Comparison of ENCODE assay signal across 17 cellular contexts in the genomic region with DNA sequence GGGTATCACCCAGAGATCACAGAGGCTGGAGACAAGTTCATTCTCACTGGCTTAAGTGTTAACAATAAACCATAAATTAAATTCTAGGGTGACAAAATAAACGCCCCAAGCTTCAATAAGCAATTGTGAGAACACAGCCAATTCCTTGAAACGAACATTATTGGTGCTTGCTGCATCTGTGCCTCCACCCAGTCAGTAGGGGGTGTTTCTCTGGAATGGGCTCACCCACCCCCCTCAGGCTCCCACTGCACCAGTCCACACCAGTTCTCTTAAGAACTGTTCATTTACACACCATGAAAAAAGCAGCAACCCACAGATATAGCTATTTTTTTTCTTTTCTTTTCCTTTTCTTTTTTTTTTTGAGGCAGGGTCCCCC. TPM values are rescaled to one million over a fixed set of nuclear protein-coding genes. Genes with fewer than 3 reads are reported as not detected.
DNase-seq lines count a peak whose midpoint lies in the region; ATAC-seq, FAIRE-seq and TF ChIP-seq lines count a peak whose summit lies in the region.
"Had no signal": no experiment of that assay in that cellular context is flagged by ENCODE, and none has a peak within 500 bp of the region (broad histone marks: within the 10 kb centered on the region; RNA-seq: fewer than 3 reads in every experiment).

No MANE protein-coding gene starts in this region.

- H3K27me3 ChIP-seq in cardiac muscle cell = no peaks in the 10 kb centered on the region
- H3K27me3 ChIP-seq in astrocyte (ENCODE audit: insufficient read depth, low read length) = no peaks in the 10 kb centered on the region
- no peaks in the 10 kb centered on the region for H3K27me3 ChIP-seq in ovary
- H3K27me3 ChIP-seq: foreskin keratinocyte had no signal

- ATAC-seq in left cardiac atrium (no peak), GM19455 (IDR thresholded peaks at IDR 0.05; ENCODE audit: unreplicated experiment) (no peak)

- TF ChIP-seq CTCF in cardiac muscle cell (IDR thresholded peaks at IDR 0.05; ENCODE audit: low read depth, low read length) = peak; percentile 3
- TF ChIP-seq CTCF in astrocyte (IDR thresholded peaks at IDR 0.05; ENCODE audit: insufficient read depth, low read depth, low read length) = no peak
- no peak for TF ChIP-seq CTCF in glutamatergic neuron (IDR thresholded peaks at IDR 0.05; ENCODE audit: partially characterized antibody, unreplicated experiment)
- no peak for TF ChIP-seq CTCF in ovary (IDR thresholded peaks at IDR 0.05)

- peak overlapping the region; percentile 67 for H3K4me2 ChIP-seq in astrocyte (ENCODE audit: low read length)

- H3K36me3 Mint-ChIP-seq in astrocyte (ENCODE audit: low read depth, unreplicated experiment) (peaks cover 24% of the 10 kb centered on the region), glutamatergic neuron (ENCODE audit: unreplicated experiment) (peaks cover 5% of the 10 kb centered on the region)

- FAIRE-seq in astrocyte (lab: Jason Lieb, UNC) = no peak

- H3K9me3 Mint-ChIP-seq in astrocyte (ENCODE audit: unreplicated experiment) = no peaks in the 10 kb centered on the region
- peaks cover 3% of the 10 kb centered on the region for H3K9me3 Mint-ChIP-seq in glutamatergic neuron (ENCODE audit: unreplicated experiment)
- H3K9me3 Mint-ChIP-seq: T-helper 2 cell treated with Interferon-gamma antibody and Interleukin-4, amounts not matched to agents 5 μg/mL and 100 μg/mL, for 36 hours had no signal

- no peak for DNase-seq in cardiac muscle cell (ENCODE audit: low read depth in 1 of 2, low spot score in 1 of 2)
- DNase-seq in left cardiac atrium = no peak
- DNase-seq in astrocyte (ENCODE audit: low read depth) = no peak
- no peak for DNase-seq in glutamatergic neuron
- DNase-seq in ovary = no peak
- DNase-seq in activated CD4-positive, CD25-positive, alpha-beta regulatory T cell (lab: John Stamatoyannopoulos, UW) = no peak
- DNase-seq: activated CD4-positive, alpha-beta T cell treated with anti-CD3 and anti-CD28 coated beads, Interleukin-2, amount 50 U/mL, for 1 hour; activated T-cell treated with anti-CD3 and anti-CD28 coated beads, Interleukin-2, amount 50 U/mL, for 48 hours; effector CD4-positive, alpha-beta T cell; NCI-H1105 treated with DMSO at 0.1 percent for 48 hours; RPMI8226 had no signal

- peak overlapping the region; percentile 51 for H3K27ac Mint-ChIP-seq in astrocyte (ENCODE audit: unreplicated experiment)
- peak overlapping the region; percentile 69 for H3K27ac Mint-ChIP-seq in glutamatergic neuron (ENCODE audit: unreplicated experiment)
- H3K27ac Mint-ChIP-seq: stimulated activated naive CD8-positive, alpha-beta T cell treated with anti-CD3 and anti-CD28 coated beads, Interleukin-15, Interleukin-2, amounts not matched to agents 100 ng/mL and 50 ng/mL, for 24 hours; T-helper 2 cell treated with Interferon-gamma antibody and Interleukin-4, amounts not matched to agents 5 μg/mL and 100 μg/mL, for 36 hours had no signal

- H3K4me3 ChIP-seq in cardiac muscle cell (no peak overlapping the region), astrocyte (ENCODE audit: insufficient read depth, low read depth, low read length) (no peak overlapping the region), ovary (no peak overlapping the region)

- intact Hi-C loops in left cardiac atrium (cut with DNase I) (no loop called here), ovary (cut with DNase I) (no loop called here)

- peaks cover 82% of the 10 kb centered on the region for H4K20me1 ChIP-seq in astrocyte (ENCODE audit: insufficient read depth, low read length)

- H3K36me3 ChIP-seq in cardiac muscle cell (no peaks in the 10 kb centered on the region), astrocyte (ENCODE audit: insufficient read depth, low read length) (no peaks in the 10 kb centered on the region), ovary (no peaks in the 10 kb centered on the region)
- H3K36me3 ChIP-seq: neutrophil had no signal

- H3K4me3 Mint-ChIP-seq in astrocyte (ENCODE audit: unreplicated experiment) (peak overlapping the region; percentile 41), glutamatergic neuron (ENCODE audit: unreplicated experiment) (peak overlapping the region; percentile 35)
- H3K4me3 Mint-ChIP-seq: stimulated activated naive CD8-positive, alpha-beta T cell treated with anti-CD3 and anti-CD28 coated beads, Interleukin-15, Interleukin-2, amounts not matched to agents 100 ng/mL and 50 ng/mL, for 24 hours; T-helper 2 cell treated with Interferon-gamma antibody and Interleukin-4, amounts not matched to agents 5 μg/mL and 100 μg/mL, for 36 hours had no signal

- no peaks in the 10 kb centered on the region for H3K27me3 Mint-ChIP-seq in astrocyte (ENCODE audit: low read depth, unreplicated experiment)
- peaks cover 6% of the 10 kb centered on the region for H3K27me3 Mint-ChIP-seq in glutamatergic neuron (ENCODE audit: unreplicated experiment)

- peaks cover 94% of the 10 kb centered on the region for H3K79me2 ChIP-seq in astrocyte (ENCODE audit: insufficient read depth, low read length)

- no peaks in the 10 kb centered on the region for H3K4me1 ChIP-seq in cardiac muscle cell (ENCODE audit: low read depth)
- H3K4me1 ChIP-seq in astrocyte (ENCODE audit: insufficient read depth, low read length) = peaks cover 34% of the 10 kb centered on the region
- H3K4me1 ChIP-seq in ovary (ENCODE audit: insufficient read depth) = peaks cover 28% of the 10 kb centered on the region

- no peak for TF ChIP-seq POLR2A in ovary (IDR thresholded peaks at IDR 0.05)

- no peak for TF ChIP-seq EP300 in ovary (IDR thresholded peaks at IDR 0.05)

- 27 to 43% (median 32%) methylated on average over 2 of the region's 2 CpGs for WGBS in ovary, 3 donors

- H3K9ac ChIP-seq in astrocyte (ENCODE audit: low read length) = peak overlapping the region; percentile 9

- H3K9me3 ChIP-seq in cardiac muscle cell (ENCODE audit: low read depth) (no peaks in the 10 kb centered on the region), astrocyte (ENCODE audit: insufficient read depth, low read depth, low read length) (no peaks in the 10 kb centered on the region), ovary (no peaks in the 10 kb centered on the region)
- H3K9me3 ChIP-seq: neutrophil had no signal

- H2AFZ ChIP-seq in astrocyte (ENCODE audit: low read depth, low read length) = no peak overlapping the region

- H3K4me1 Mint-ChIP-seq in astrocyte (ENCODE audit: low read depth, unreplicated experiment) (peaks cover 48% of the 10 kb centered on the region), glutamatergic neuron (ENCODE audit: low read depth, unreplicated experiment) (peaks cover 29% of the 10 kb centered on the region)

- no peak overlapping the region for H3K27ac ChIP-seq in cardiac muscle cell
- peak overlapping the region; percentile 11 for H3K27ac ChIP-seq in astrocyte (ENCODE audit: low read depth, low read length)
- peak overlapping the region; percentile 88 for H3K27ac ChIP-seq in temporal lobe (ENCODE audit: low read depth, low read length)
- no peak overlapping the region for H3K27ac ChIP-seq in ovary
- H3K27ac ChIP-seq: foreskin keratinocyte, neutrophil had no signal

RNA-seq across cellular contexts. Expression of gene CDC42BPB, which starts 34.7 kb away (rescaled TPM):
- 67.2 and 91.6 TPM in 2 replicates for total RNA-seq in cardiac muscle cell
- 18.9 and 21.7 TPM in 2 replicates for polyA plus RNA-seq in cardiac muscle cell
- 10 to 100 TPM; 57.3 to 79.2 TPM for total RNA-seq in left cardiac atrium
- total RNA-seq in astrocyte = 116 and 119 TPM in 2 replicates
- total RNA-seq in glutamatergic neuron (ENCODE audit: unreplicated experiment) = 125 TPM
- total RNA-seq in temporal lobe = 84.3 TPM
- 100 to 1,000 TPM in 2 of 7 donors, 10 to 100 TPM in 5; 55.7 to 103 (median 82.5) TPM for total RNA-seq in ovary
- 10 to 100 TPM; 50.0 to 54.1 TPM for polyA plus RNA-seq in ovary

Comparison
In these comparisons a context has a peak if more than half of its experiments do, and no peak if none do; other contexts are left out.
1. H3K27ac ChIP-seq: peak in astrocyte (single experiment) and temporal lobe (single experiment); none in cardiac muscle cell (single experiment) and ovary (0 of 2).